1 cellular context compared by ENCODE assay signal in genomic region chr4:59094505-59094904, GRCh38.
TF ChIP-seq lines count a peak whose summit lies in the region.

No MANE protein-coding gene starts in this region.

TF ChIP-seq in WTC11, 78 proteins besides CTCF, POLR2A, EP300 and RAD21 (continued from another document):
- TF ChIP-seq ZNF232 (CRISPR knock-in tag; IDR thresholded peaks at IDR 0.05) (no peak), JUN (CRISPR knock-in tag; IDR thresholded peaks at IDR 0.05) (no peak), KAT7 (CRISPR knock-in tag; IDR thresholded peaks at IDR 0.05; ENCODE audit: borderline replicate concordance) (no peak), CREB1 (CRISPR knock-in tag; IDR thresholded peaks at IDR 0.05) (no peak), MYBL2 (CRISPR knock-in tag; IDR thresholded peaks at IDR 0.05) (no peak), ZNF121 (CRISPR knock-in tag; IDR thresholded peaks at IDR 0.05) (no peak), USF1 (CRISPR knock-in tag; IDR thresholded peaks at IDR 0.05) (no peak), ZNF671 (CRISPR knock-in tag; IDR thresholded peaks at IDR 0.05) (no peak), FOXJ3 (CRISPR knock-in tag; IDR thresholded peaks at IDR 0.05; ENCODE audit: borderline replicate concordance) (no peak), ZNF219 (CRISPR knock-in tag; IDR thresholded peaks at IDR 0.05; ENCODE audit: borderline replicate concordance) (no peak), PREB (CRISPR knock-in tag; IDR thresholded peaks at IDR 0.05; ENCODE audit: borderline replicate concordance) (no peak)
